In the genomic region with DNA sequence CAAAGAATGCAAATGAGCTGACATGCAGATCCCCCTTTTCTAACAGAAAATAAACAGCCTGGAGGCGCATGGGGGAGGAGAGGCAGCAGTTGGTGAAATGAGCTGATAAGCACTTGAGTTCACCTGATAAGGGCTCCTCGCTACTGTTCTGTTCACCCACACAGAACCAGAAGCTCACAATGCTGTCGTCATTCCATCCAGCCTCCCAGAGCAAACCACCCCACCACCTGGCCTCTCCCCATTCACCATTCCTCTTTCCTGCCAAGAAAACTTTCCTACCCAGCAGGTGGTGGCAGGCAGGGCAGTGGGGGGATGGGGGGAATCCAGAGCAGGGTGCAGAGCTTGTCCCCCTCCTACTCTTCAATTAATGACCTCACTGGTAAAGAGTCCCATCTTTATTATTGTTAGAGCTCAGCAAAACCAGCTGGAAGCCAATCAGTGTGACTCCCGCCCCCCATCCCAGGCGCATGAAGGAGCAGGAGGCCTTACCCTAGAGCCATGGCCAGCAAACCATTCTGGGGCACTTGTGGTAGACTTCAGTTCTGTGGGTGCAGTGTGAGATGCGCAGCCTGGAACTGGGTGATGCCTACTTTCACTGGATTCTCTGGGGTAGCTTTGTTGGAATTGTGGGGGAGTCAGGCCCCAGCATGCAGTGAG, we compare ENCODE assay signal across 1 cellular context.
TF ChIP-seq lines count a peak whose summit lies in the region.

No MANE protein-coding gene starts in this region.

TF ChIP-seq in K562, 482 proteins besides CTCF, POLR2A, EP300 and RAD21 (continued from another document and continues in another):
- no peak for TF ChIP-seq ZNF407 (IDR thresholded peaks at IDR 0.05; ENCODE audit: low read depth)
- TF ChIP-seq, protein P1, sequence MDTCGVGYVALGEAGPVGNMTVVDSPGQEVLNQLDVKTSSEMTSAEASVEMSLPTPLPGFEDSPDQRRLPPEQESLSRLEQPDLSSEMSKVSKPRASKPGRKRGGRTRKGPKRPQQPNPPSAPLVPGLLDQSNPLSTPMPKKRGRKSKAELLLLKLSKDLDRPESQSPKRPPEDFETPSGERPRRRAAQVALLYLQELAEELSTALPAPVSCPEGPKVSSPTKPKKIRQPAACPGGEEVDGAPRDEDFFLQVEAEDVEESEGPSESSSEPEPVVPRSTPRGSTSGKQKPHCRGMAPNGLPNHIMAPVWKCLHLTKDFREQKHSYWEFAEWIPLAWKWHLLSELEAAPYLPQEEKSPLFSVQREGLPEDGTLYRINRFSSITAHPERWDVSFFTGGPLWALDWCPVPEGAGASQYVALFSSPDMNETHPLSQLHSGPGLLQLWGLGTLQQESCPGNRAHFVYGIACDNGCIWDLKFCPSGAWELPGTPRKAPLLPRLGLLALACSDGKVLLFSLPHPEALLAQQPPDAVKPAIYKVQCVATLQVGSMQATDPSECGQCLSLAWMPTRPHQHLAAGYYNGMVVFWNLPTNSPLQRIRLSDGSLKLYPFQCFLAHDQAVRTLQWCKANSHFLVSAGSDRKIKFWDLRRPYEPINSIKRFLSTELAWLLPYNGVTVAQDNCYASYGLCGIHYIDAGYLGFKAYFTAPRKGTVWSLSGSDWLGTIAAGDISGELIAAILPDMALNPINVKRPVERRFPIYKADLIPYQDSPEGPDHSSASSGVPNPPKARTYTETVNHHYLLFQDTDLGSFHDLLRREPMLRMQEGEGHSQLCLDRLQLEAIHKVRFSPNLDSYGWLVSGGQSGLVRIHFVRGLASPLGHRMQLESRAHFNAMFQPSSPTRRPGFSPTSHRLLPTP (IDR thresholded peaks at IDR 0.05; ENCODE audit: borderline replicate concordance, extremely low read depth, insufficient read length): no peak
- TF ChIP-seq, protein P2, sequence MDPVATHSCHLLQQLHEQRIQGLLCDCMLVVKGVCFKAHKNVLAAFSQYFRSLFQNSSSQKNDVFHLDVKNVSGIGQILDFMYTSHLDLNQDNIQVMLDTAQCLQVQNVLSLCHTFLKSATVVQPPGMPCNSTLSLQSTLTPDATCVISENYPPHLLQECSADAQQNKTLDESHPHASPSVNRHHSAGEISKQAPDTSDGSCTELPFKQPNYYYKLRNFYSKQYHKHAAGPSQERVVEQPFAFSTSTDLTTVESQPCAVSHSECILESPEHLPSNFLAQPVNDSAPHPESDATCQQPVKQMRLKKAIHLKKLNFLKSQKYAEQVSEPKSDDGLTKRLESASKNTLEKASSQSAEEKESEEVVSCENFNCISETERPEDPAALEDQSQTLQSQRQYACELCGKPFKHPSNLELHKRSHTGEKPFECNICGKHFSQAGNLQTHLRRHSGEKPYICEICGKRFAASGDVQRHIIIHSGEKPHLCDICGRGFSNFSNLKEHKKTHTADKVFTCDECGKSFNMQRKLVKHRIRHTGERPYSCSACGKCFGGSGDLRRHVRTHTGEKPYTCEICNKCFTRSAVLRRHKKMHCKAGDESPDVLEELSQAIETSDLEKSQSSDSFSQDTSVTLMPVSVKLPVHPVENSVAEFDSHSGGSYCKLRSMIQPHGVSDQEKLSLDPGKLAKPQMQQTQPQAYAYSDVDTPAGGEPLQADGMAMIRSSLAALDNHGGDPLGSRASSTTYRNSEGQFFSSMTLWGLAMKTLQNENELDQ (CRISPR knock-in tag; IDR thresholded peaks at IDR 0.05; ENCODE audit: borderline replicate concordance): no peak
- peak; percentile 42; the same call in 1 of the 2 replicates for TF ChIP-seq VEZF1 (CRISPR knock-in tag; IDR thresholded peaks at IDR 0.05)
- TF ChIP-seq GABPB2 (CRISPR knock-in tag; conservative IDR thresholded peaks at IDR 0.05): no peak
- no peak for TF ChIP-seq KLF6 (CRISPR knock-in tag; IDR thresholded peaks at IDR 0.05; ENCODE audit: borderline replicate concordance)
- TF ChIP-seq SMAD1 (IDR thresholded peaks at IDR 0.05; ENCODE audit: low read depth, low read length, partially characterized antibody): no peak
- TF ChIP-seq, protein P3, sequence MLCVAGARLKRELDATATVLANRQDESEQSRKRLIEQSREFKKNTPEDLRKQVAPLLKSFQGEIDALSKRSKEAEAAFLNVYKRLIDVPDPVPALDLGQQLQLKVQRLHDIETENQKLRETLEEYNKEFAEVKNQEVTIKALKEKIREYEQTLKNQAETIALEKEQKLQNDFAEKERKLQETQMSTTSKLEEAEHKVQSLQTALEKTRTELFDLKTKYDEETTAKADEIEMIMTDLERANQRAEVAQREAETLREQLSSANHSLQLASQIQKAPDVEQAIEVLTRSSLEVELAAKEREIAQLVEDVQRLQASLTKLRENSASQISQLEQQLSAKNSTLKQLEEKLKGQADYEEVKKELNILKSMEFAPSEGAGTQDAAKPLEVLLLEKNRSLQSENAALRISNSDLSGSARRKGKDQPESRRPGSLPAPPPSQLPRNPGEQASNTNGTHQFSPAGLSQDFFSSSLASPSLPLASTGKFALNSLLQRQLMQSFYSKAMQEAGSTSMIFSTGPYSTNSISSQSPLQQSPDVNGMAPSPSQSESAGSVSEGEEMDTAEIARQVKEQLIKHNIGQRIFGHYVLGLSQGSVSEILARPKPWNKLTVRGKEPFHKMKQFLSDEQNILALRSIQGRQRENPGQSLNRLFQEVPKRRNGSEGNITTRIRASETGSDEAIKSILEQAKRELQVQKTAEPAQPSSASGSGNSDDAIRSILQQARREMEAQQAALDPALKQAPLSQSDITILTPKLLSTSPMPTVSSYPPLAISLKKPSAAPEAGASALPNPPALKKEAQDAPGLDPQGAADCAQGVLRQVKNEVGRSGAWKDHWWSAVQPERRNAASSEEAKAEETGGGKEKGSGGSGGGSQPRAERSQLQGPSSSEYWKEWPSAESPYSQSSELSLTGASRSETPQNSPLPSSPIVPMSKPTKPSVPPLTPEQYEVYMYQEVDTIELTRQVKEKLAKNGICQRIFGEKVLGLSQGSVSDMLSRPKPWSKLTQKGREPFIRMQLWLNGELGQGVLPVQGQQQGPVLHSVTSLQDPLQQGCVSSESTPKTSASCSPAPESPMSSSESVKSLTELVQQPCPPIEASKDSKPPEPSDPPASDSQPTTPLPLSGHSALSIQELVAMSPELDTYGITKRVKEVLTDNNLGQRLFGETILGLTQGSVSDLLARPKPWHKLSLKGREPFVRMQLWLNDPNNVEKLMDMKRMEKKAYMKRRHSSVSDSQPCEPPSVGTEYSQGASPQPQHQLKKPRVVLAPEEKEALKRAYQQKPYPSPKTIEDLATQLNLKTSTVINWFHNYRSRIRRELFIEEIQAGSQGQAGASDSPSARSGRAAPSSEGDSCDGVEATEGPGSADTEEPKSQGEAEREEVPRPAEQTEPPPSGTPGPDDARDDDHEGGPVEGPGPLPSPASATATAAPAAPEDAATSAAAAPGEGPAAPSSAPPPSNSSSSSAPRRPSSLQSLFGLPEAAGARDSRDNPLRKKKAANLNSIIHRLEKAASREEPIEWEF (CRISPR knock-in tag; IDR thresholded peaks at IDR 0.05): no peak
- TF ChIP-seq NR2C2 (CRISPR knock-in tag; IDR thresholded peaks at IDR 0.05): no peak
- TF ChIP-seq NR2C2 (tag; IDR thresholded peaks at IDR 0.05): no peak
- TF ChIP-seq MYNN (IDR thresholded peaks at IDR 0.05): no peak
- TF ChIP-seq MYNN (CRISPR knock-in tag; IDR thresholded peaks at IDR 0.05): no peak
- TF ChIP-seq NRF1 (conservative IDR thresholded peaks at IDR 0.05 in 1 of 2, IDR thresholded peaks at IDR 0.05 in 1 of 2): no peak
- TF ChIP-seq ILK (tag; IDR thresholded peaks at IDR 0.05; ENCODE audit: borderline replicate concordance, low read depth): no peak
- TF ChIP-seq SMAD3 (CRISPR knock-in tag; conservative IDR thresholded peaks at IDR 0.05): no peak
- TF ChIP-seq ZNF146 (CRISPR knock-in tag; IDR thresholded peaks at IDR 0.05; ENCODE audit: unreplicated experiment): no peak
- TF ChIP-seq ZNF175 (CRISPR knock-in tag; IDR thresholded peaks at IDR 0.05; ENCODE audit: low read depth): no peak
- TF ChIP-seq ZNF398 (CRISPR knock-in tag; IDR thresholded peaks at IDR 0.05): no peak
- TF ChIP-seq ZNF140 (CRISPR knock-in tag; IDR thresholded peaks at IDR 0.05): no peak
- TF ChIP-seq ZNF639 (CRISPR knock-in tag; conservative IDR thresholded peaks at IDR 0.05 in 1 of 2, IDR thresholded peaks at IDR 0.05 in 1 of 2): no peak
- TF ChIP-seq CBFA2T2 (conservative IDR thresholded peaks at IDR 0.05): peak; percentile 44; the same call in 1 of the 2 replicates
- no peak for TF ChIP-seq ZBTB1 (CRISPR knock-in tag; IDR thresholded peaks at IDR 0.05; ENCODE audit: borderline replicate concordance, low read depth)
- TF ChIP-seq TARDBP (IDR thresholded peaks at IDR 0.05): no peak
- no peak for TF ChIP-seq GTF2A2 (tag; IDR thresholded peaks at IDR 0.05)
- no peak for TF ChIP-seq ADNP (tag; IDR thresholded peaks at IDR 0.05)
